ENCODE assay signal across 1 cellular context in the genomic region with DNA sequence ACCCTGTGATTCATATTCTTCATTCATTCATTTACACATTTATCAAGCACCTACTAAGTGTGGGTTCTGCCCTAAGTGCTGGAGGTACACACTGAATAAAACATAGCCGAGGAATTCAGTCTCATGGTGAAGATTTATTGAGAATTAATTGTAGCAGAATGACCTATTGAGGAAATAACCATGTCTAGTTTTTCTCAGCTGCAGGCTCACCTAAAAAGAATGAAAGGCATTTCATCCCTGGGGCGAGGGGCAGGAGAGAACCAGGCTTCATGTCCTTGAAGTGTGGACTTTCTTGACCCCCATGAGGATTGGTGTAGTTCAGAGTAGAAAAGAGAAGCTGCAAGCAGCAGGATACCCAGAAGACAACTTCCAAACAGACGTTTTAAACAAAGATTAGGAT.
TF ChIP-seq lines count a peak whose summit lies in the region.

No MANE protein-coding gene starts in this region.

TF ChIP-seq in HepG2, 621 proteins besides CTCF, POLR2A, EP300 and RAD21 (continued from another document):
- TF ChIP-seq, protein P1, sequence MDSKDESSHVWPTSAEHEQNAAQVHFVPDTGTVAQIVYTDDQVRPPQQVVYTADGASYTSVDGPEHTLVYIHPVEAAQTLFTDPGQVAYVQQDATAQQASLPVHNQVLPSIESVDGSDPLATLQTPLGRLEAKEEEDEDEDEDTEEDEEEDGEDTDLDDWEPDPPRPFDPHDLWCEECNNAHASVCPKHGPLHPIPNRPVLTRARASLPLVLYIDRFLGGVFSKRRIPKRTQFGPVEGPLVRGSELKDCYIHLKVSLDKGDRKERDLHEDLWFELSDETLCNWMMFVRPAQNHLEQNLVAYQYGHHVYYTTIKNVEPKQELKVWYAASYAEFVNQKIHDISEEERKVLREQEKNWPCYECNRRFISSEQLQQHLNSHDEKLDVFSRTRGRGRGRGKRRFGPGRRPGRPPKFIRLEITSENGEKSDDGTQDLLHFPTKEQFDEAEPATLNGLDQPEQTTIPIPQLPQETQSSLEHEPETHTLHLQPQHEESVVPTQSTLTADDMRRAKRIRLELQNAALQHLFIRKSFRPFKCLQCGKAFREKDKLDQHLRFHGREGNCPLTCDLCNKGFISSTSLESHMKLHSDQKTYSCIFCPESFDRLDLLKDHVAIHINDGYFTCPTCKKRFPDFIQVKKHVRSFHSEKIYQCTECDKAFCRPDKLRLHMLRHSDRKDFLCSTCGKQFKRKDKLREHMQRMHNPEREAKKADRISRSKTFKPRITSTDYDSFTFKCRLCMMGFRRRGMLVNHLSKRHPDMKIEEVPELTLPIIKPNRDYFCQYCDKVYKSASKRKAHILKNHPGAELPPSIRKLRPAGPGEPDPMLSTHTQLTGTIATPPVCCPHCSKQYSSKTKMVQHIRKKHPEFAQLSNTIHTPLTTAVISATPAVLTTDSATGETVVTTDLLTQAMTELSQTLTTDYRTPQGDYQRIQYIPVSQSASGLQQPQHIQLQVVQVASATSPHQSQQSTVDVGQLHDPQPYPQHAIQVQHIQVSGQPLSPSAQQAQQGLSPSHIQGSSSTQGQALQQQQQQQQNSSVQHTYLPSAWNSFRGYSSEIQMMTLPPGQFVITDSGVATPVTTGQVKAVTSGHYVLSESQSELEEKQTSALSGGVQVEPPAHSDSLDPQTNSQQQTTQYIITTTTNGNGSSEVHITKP (CRISPR knock-in tag; IDR thresholded peaks at IDR 0.05; ENCODE audit: low read depth), result no peak
- TF ChIP-seq SOX5 (CRISPR knock-in tag; IDR thresholded peaks at IDR 0.05; ENCODE audit: borderline replicate concordance), result no peak
- no peak for TF ChIP-seq ZNF782 (CRISPR knock-in tag; IDR thresholded peaks at IDR 0.05; ENCODE audit: borderline replicate concordance)
- TF ChIP-seq, protein P2, sequence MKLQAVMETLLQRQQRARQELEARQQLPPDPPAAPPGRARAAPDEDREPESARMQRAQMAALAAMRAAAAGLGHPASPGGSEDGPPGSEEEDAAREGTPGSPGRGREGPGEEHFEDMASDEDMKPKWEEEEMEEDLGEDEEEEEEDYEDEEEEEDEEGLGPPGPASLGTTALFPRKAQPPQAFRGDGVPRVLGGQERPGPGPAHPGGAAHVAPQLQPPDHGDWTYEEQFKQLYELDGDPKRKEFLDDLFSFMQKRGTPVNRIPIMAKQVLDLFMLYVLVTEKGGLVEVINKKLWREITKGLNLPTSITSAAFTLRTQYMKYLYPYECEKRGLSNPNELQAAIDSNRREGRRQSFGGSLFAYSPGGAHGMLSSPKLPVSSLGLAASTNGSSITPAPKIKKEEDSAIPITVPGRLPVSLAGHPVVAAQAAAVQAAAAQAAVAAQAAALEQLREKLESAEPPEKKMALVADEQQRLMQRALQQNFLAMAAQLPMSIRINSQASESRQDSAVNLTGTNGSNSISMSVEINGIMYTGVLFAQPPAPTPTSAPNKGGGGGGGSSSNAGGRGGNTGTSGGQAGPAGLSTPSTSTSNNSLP (IDR thresholded peaks at IDR 0.05; ENCODE audit: low read depth, low read length), result no peak
- TF ChIP-seq SRY (CRISPR knock-in tag; IDR thresholded peaks at IDR 0.05), result no peak
- TF ChIP-seq DPF2 (CRISPR knock-in tag; IDR thresholded peaks at IDR 0.05; ENCODE audit: borderline replicate concordance, low read depth), result no peak
- TF ChIP-seq SMARCC2 (IDR thresholded peaks at IDR 0.05), result no peak
- TF ChIP-seq ZC3H13 (CRISPR knock-in tag; IDR thresholded peaks at IDR 0.05), result no peak
- TF ChIP-seq ZNF772 (CRISPR knock-in tag; IDR thresholded peaks at IDR 0.05), result no peak
- TF ChIP-seq, protein P3, sequence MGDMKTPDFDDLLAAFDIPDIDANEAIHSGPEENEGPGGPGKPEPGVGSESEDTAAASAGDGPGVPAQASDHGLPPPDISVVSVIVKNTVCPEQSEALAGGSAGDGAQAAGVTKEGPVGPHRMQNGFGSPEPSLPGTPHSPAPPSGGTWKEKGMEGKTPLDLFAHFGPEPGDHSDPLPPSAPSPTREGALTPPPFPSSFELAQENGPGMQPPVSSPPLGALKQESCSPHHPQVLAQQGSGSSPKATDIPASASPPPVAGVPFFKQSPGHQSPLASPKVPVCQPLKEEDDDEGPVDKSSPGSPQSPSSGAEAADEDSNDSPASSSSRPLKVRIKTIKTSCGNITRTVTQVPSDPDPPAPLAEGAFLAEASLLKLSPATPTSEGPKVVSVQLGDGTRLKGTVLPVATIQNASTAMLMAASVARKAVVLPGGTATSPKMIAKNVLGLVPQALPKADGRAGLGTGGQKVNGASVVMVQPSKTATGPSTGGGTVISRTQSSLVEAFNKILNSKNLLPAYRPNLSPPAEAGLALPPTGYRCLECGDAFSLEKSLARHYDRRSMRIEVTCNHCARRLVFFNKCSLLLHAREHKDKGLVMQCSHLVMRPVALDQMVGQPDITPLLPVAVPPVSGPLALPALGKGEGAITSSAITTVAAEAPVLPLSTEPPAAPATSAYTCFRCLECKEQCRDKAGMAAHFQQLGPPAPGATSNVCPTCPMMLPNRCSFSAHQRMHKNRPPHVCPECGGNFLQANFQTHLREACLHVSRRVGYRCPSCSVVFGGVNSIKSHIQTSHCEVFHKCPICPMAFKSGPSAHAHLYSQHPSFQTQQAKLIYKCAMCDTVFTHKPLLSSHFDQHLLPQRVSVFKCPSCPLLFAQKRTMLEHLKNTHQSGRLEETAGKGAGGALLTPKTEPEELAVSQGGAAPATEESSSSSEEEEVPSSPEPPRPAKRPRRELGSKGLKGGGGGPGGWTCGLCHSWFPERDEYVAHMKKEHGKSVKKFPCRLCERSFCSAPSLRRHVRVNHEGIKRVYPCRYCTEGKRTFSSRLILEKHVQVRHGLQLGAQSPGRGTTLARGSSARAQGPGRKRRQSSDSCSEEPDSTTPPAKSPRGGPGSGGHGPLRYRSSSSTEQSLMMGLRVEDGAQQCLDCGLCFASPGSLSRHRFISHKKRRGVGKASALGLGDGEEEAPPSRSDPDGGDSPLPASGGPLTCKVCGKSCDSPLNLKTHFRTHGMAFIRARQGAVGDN (CRISPR knock-in tag; IDR thresholded peaks at IDR 0.05), result no peak
- TF ChIP-seq, protein P4, sequence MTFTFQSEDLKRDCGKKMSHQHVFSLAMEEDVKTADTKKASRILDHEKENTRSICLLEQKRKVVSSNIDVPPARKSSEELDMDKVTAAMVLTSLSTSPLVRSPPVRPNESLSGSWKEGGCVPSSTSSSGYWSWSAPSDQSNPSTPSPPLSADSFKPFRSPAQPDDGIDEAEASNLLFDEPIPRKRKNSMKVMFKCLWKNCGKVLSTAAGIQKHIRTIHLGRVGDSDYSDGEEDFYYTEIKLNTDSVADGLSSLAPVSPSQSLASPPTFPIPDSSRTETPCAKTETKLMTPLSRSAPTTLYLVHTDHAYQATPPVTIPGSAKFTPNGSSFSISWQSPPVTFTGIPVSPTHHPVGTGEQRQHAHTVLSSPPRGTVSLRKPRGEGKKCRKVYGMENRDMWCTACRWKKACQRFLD (CRISPR knock-in tag; IDR thresholded peaks at IDR 0.05; ENCODE audit: borderline replicate concordance), result no peak
- TF ChIP-seq POGZ (CRISPR knock-in tag; IDR thresholded peaks at IDR 0.05), result no peak
- TF ChIP-seq NONO (IDR thresholded peaks at IDR 0.05), result no peak
- no peak for TF ChIP-seq NONO (CRISPR knock-in tag; conservative IDR thresholded peaks at IDR 0.05)
- TF ChIP-seq, protein P5, sequence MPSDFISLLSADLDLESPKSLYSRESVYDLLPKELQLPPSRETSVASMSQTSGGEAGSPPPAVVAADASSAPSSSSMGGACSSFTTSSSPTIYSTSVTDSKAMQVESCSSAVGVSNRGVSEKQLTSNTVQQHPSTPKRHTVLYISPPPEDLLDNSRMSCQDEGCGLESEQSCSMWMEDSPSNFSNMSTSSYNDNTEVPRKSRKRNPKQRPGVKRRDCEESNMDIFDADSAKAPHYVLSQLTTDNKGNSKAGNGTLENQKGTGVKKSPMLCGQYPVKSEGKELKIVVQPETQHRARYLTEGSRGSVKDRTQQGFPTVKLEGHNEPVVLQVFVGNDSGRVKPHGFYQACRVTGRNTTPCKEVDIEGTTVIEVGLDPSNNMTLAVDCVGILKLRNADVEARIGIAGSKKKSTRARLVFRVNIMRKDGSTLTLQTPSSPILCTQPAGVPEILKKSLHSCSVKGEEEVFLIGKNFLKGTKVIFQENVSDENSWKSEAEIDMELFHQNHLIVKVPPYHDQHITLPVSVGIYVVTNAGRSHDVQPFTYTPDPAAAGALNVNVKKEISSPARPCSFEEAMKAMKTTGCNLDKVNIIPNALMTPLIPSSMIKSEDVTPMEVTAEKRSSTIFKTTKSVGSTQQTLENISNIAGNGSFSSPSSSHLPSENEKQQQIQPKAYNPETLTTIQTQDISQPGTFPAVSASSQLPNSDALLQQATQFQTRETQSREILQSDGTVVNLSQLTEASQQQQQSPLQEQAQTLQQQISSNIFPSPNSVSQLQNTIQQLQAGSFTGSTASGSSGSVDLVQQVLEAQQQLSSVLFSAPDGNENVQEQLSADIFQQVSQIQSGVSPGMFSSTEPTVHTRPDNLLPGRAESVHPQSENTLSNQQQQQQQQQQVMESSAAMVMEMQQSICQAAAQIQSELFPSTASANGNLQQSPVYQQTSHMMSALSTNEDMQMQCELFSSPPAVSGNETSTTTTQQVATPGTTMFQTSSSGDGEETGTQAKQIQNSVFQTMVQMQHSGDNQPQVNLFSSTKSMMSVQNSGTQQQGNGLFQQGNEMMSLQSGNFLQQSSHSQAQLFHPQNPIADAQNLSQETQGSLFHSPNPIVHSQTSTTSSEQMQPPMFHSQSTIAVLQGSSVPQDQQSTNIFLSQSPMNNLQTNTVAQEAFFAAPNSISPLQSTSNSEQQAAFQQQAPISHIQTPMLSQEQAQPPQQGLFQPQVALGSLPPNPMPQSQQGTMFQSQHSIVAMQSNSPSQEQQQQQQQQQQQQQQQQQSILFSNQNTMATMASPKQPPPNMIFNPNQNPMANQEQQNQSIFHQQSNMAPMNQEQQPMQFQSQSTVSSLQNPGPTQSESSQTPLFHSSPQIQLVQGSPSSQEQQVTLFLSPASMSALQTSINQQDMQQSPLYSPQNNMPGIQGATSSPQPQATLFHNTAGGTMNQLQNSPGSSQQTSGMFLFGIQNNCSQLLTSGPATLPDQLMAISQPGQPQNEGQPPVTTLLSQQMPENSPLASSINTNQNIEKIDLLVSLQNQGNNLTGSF (CRISPR knock-in tag; IDR thresholded peaks at IDR 0.05), result no peak
